ENCODE assay signal across 8 cellular contexts in the genomic region with DNA sequence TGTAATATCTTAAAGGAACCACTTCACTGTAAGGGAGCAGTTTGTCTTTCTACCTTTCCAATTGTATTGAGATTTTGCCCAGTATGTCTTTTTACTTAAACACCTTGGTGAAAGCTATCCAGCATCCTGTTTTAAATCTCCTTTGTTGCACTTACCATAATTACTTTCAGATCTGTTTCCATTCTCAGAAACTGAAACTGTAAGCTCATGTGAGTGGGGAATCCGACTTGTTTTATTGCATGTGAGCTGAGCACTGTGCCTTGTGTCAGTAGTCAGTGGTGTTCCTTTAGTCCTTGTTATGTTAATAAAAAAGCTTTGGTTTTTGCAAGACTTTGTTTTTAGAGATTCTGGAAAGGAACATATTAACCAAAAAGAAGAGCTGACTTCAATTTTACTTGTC. TPM values are rescaled to one million over a fixed set of nuclear protein-coding genes. Genes with fewer than 3 reads are reported as not detected.
DNase-seq lines count a peak whose midpoint lies in the region; ATAC-seq and TF ChIP-seq lines count a peak whose summit lies in the region.
"Had no signal": no experiment of that assay in that cellular context is flagged by ENCODE, and none has a peak within 500 bp of the region (broad histone marks: within the 10 kb centered on the region; RNA-seq: fewer than 3 reads in every experiment).

No MANE protein-coding gene starts in this region.

- no peaks in the 10 kb centered on the region for H3K36me3 Mint-ChIP-seq in activated naive CD8-positive, alpha-beta T cell treated with anti-CD3 and anti-CD28 coated beads for 36 hours

- peak; percentile 2 for DNase-seq in activated naive CD8-positive, alpha-beta T cell treated with anti-CD3 and anti-CD28 coated beads for 36 hours
- DNase-seq in gastrocnemius medialis (no peak), SW480 (ENCODE audit: low spot score) (no peak), NCI-H2107 (lab: John Stamatoyannopoulos, UW) (no peak), ecto neural progenitor cell (ENCODE audit: low spot score) (no peak)

- ATAC-seq in GM19351 (IDR thresholded peaks at IDR 0.05; ENCODE audit: unreplicated experiment) (peak; percentile 87), HG03039 (IDR thresholded peaks at IDR 0.05; ENCODE audit: unreplicated experiment) (peak; percentile 61), gastrocnemius medialis (peak in 1 of 2 donors; percentile 54)

- H3K27me3 ChIP-seq in gastrocnemius medialis = no peaks in the 10 kb centered on the region

- no peak overlapping the region for H3K4me3 Mint-ChIP-seq in activated naive CD8-positive, alpha-beta T cell treated with anti-CD3 and anti-CD28 coated beads for 36 hours

- no peak for TF ChIP-seq CTCF in gastrocnemius medialis (IDR thresholded peaks at IDR 0.05 in 4 of 5, conservative IDR thresholded peaks at IDR 0.05 in 1 of 5)

- no peak overlapping the region for H3K27ac Mint-ChIP-seq in activated naive CD8-positive, alpha-beta T cell treated with anti-CD3 and anti-CD28 coated beads for 36 hours
- H3K27ac Mint-ChIP-seq: IgD-negative memory B cell had no signal

- no peaks in the 10 kb centered on the region for H3K27me3 Mint-ChIP-seq in activated naive CD8-positive, alpha-beta T cell treated with anti-CD3 and anti-CD28 coated beads for 36 hours
- H3K27me3 Mint-ChIP-seq: IgD-negative memory B cell had no signal

- intact Hi-C loops in gastrocnemius medialis (cut with DNase I; ENCODE audit: low total_unique reads) = no loop called here

- no peak for TF ChIP-seq POLR2A in gastrocnemius medialis (IDR thresholded peaks at IDR 0.05)

- H3K27ac ChIP-seq in gastrocnemius medialis = peak overlapping the region in 3 of 4 donors; percentile 3 to 37 (median 16)

- no peaks in the 10 kb centered on the region for H3K36me3 ChIP-seq in gastrocnemius medialis

- H3K9me3 Mint-ChIP-seq in activated naive CD8-positive, alpha-beta T cell treated with anti-CD3 and anti-CD28 coated beads for 36 hours = no peaks in the 10 kb centered on the region
- H3K9me3 Mint-ChIP-seq: IgD-negative memory B cell had no signal

- peaks cover 48 to 53% of the 10 kb centered on the region in 2 donors for H3K4me1 ChIP-seq in gastrocnemius medialis

- peaks cover 17% of the 10 kb centered on the region for H3K4me1 Mint-ChIP-seq in activated naive CD8-positive, alpha-beta T cell treated with anti-CD3 and anti-CD28 coated beads for 36 hours

- no peak overlapping the region for H3K4me3 ChIP-seq in gastrocnemius medialis

- in situ Hi-C loops in gastrocnemius medialis (cut with MboI; ENCODE audit: low sequenced_read_pairs in 4 of 4) = no loop called here

- no peaks in the 10 kb centered on the region for H3K9me3 ChIP-seq in gastrocnemius medialis

RNA-seq across cellular contexts. Expression of a gene that starts 42.2 kb away (rescaled TPM):
- 1 to 10 TPM; 7.5 to 8.4 TPM for total RNA-seq in activated naive CD8-positive, alpha-beta T cell treated with anti-CD3 and anti-CD28 coated beads for 36 hours
- total RNA-seq in gastrocnemius medialis = 10 to 100 TPM; 16.4 to 22.7 (median 18.0) TPM
